ENCODE assay signal across 31 cellular contexts in the genomic region with DNA sequence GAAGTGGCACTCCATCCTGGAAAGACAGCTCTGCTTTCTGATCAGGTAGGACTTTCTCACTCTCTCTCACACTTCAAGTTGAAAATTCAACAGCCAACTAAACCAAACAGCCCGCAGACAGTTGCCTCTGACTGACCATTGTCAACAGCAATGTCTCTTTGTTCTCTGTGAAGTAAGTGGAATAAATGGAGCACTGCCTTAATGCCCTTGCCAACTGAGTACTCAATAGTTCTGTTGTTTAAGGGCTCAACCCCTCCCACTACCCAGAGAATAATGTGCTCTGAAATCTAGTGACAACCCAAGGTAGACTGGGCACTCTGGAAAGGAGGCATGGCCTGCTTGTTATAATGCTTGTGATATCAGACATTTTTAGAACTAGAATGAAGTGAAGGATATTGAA. TPM values are rescaled to one million over a fixed set of nuclear protein-coding genes. Genes with fewer than 3 reads are reported as not detected.
DNase-seq lines count a peak whose midpoint lies in the region; ATAC-seq, FAIRE-seq and TF ChIP-seq lines count a peak whose summit lies in the region.
"Had no signal": no experiment of that assay in that cellular context is flagged by ENCODE, and none has a peak within 500 bp of the region (broad histone marks: within the 10 kb centered on the region; RNA-seq: fewer than 3 reads in every experiment).

No MANE protein-coding gene starts in this region.

- intact Hi-C loops in pancreas (cut with DNase I): no loop called here
- intact Hi-C loops in right lobe of liver (cut with DNase I): no loop called here

- TF ChIP-seq CTCF in pancreas (IDR thresholded peaks at IDR 0.05) (no peak), right lobe of liver (IDR thresholded peaks at IDR 0.05) (no peak)

- H3K27ac ChIP-seq in pancreas (peak overlapping the region in 1 of 4 donors; percentile 15), right lobe of liver (no peak overlapping the region)
- H3K27ac ChIP-seq: BLaER1 treated with 17β-estradiol and CSF1 and Interleukin-3, amounts not matched to agents 10 nM and 100 nM; cardiac muscle cell; esophagus squamous epithelium; gastrocnemius medialis; HL-60 had no signal

- peak in 3 of 4 donors; percentile 38 to 78 (median 77) for ATAC-seq in pancreas
- no peak for ATAC-seq in GM21825 (IDR thresholded peaks at IDR 0.05; ENCODE audit: unreplicated experiment)
- no peak for ATAC-seq in HG02571 (IDR thresholded peaks at IDR 0.05; ENCODE audit: unreplicated experiment)
- ATAC-seq in right lobe of liver: no peak
- ATAC-seq: activated CD4-positive, CD25-positive, alpha-beta regulatory T cell treated with anti-CD3 and anti-CD28 coated beads, Interleukin-2, amount 50 U/mL, for 24 hours; gastrocnemius medialis; natural killer cell; right cardiac atrium had no signal

- DNase-seq in DMS153 (lab: John Stamatoyannopoulos, UW): peak; percentile 9
- DNase-seq in SK-MEL-5 (ENCODE audit: low read depth, low spot score): peak; percentile 77
- peak; percentile 29 to 52 for DNase-seq in frontal cortex (ENCODE audit: low spot score in 2 of 2)
- DNase-seq in pancreas: no peak
- no peak for DNase-seq in GM03348 (ENCODE audit: low spot score)
- DNase-seq in right lobe of liver: no peak
- DNase-seq: activated CD4-positive, alpha-beta memory T cell treated with anti-CD3 and anti-CD28 coated beads for 36 hours; activated CD8-positive, alpha-beta memory T cell treated with anti-CD3 and anti-CD28 coated beads, Interleukin-2, amount 50 U/mL, for 4 hours; activated naive CD4-positive, alpha-beta T cell treated with anti-CD3 and anti-CD28 coated beads, Interleukin-2, amount 10 ng/mL, durations not matched to agents 7 days and 5 days; Caco-2; esophagus squamous epithelium; gastrocnemius medialis; HCEC 1CT; islet precursor cell; Karpas-422; natural killer cell; NCI-H1436; NCI-H526; right cardiac atrium; stimulated activated CD4-positive, alpha-beta T cell treated with anti-CD3 and anti-CD28 coated beads, Interleukin-12 subunit alpha, Interleukin-12 subunit beta, amount 100 ng/mL, for 4 hours; stimulated activated CD4-positive, alpha-beta T cell treated with anti-CD3 and anti-CD28 coated beads, Interleukin-4, amount 100 ng/mL, for 1 hour; T-helper 1 cell had no signal

- H3K36me3 ChIP-seq in pancreas (no peaks in the 10 kb centered on the region), right lobe of liver (no peaks in the 10 kb centered on the region)
- H3K36me3 ChIP-seq: BLaER1 treated with 17β-estradiol and CSF1 and Interleukin-3, amounts not matched to agents 10 nM and 100 nM; cardiac muscle cell; esophagus squamous epithelium; gastrocnemius medialis had no signal

- in situ Hi-C loops in SK-MEL-5 (cut with HindIII; ENCODE audit: low pct_unique_long_range_greater_than_20kb, low sequenced_read_pairs): no loop called here

- no peak for TF ChIP-seq POLR2A in right lobe of liver (IDR thresholded peaks at IDR 0.05)

- WGBS in pancreas, 2 donors: 32 to 44% methylated on average over 1 of the region's 1 CpG
- 71% methylated on average over 1 of the region's 1 CpG for WGBS in right lobe of liver (ENCODE audit: insufficient coverage, low coverage, low lambda C conversion rate, missing lambda C conversion rate)

- H3K27me3 ChIP-seq in pancreas (no peaks in the 10 kb centered on the region), right lobe of liver (no peaks in the 10 kb centered on the region)
- H3K27me3 ChIP-seq: BLaER1 treated with 17β-estradiol and CSF1 and Interleukin-3, amounts not matched to agents 10 nM and 100 nM; cardiac muscle cell; esophagus squamous epithelium; gastrocnemius medialis had no signal

- FAIRE-seq in frontal cortex (lab: Jason Lieb, UNC) (peak; percentile 84), pancreas (lab: Jason Lieb, UNC) (no peak)
- FAIRE-seq: endometrium, RCC 7860, TTC549 had no signal

- H3K4me1 ChIP-seq in pancreas (no peaks in the 10 kb centered on the region), right lobe of liver (no peaks in the 10 kb centered on the region)
- H3K4me1 ChIP-seq: Caco-2, gastrocnemius medialis had no signal

- H3K9me3 ChIP-seq in pancreas (no peaks in the 10 kb centered on the region), right lobe of liver (no peaks in the 10 kb centered on the region)
- H3K9me3 ChIP-seq: Caco-2, esophagus squamous epithelium, gastrocnemius medialis had no signal

- H3K4me3 ChIP-seq in pancreas: no peak overlapping the region
- no peak overlapping the region for H3K4me3 ChIP-seq in right lobe of liver
- H3K4me3 ChIP-seq: BLaER1 treated with 17β-estradiol and CSF1 and Interleukin-3, amounts not matched to agents 10 nM and 100 nM; cardiac muscle cell; esophagus squamous epithelium; gastrocnemius medialis had no signal

RNA-seq across cellular contexts. Expression of a gene that starts 16.8 kb away (rescaled TPM):
- total RNA-seq in SK-MEL-5 (2014; rRNA removed; shearing (Covaris generic)): 70.4 and 77.7 TPM in 2 replicates
- polyA plus RNA-seq in SK-MEL-5 (2015; cell fraction: cytosol; rRNA removed): 33.1 and 40.5 TPM in 2 replicates
- polyA plus RNA-seq in SK-MEL-5 (2015; cell fraction: nucleus; rRNA removed): 148 and 202 TPM in 2 replicates
- total RNA-seq in frontal cortex (170 TPM), pancreas (10 to 100 TPM; 35.9 to 73.3 (median 53.5) TPM), right lobe of liver (10 to 100 TPM; 30.5 to 57.2 (median 40.6) TPM)
- polyA plus RNA-seq in pancreas: 10 to 100 TPM; 14.5 to 25.7 TPM

RNA-seq across cellular contexts. Expression of a gene that starts 56.4 kb away (rescaled TPM):
- 2.7 and 5.4 TPM in 2 replicates for total RNA-seq in SK-MEL-5 (2014; rRNA removed; shearing (Covaris generic))
- polyA plus RNA-seq in SK-MEL-5 (2015; cell fraction: cytosol; rRNA removed): 8.9 and 14.2 TPM in 2 replicates
- 10.3 and 17.8 TPM in 2 replicates for polyA plus RNA-seq in SK-MEL-5 (2015; cell fraction: nucleus; rRNA removed)
- 0.41 TPM for total RNA-seq in frontal cortex
- total RNA-seq in pancreas: under 1 TPM in 5 of 6 donors, not detected in 1; 0.08 to 0.61 (median 0.34) TPM
- polyA plus RNA-seq in pancreas: under 1 TPM; 0.26 to 0.49 TPM
- total RNA-seq in right lobe of liver: under 1 TPM in 4 of 6 experiments, not detected in 2; 0.12 to 0.68 (median 0.45) TPM

Comparison
In these comparisons a context has a peak if more than half of its experiments do, and no peak if none do; other contexts are left out.
1. DNase-seq: peak in DMS153 (single experiment), SK-MEL-5 (single experiment) and frontal cortex (2 of 2); none in pancreas (0 of 6), GM03348 (single experiment) and right lobe of liver (0 of 3).
2. ATAC-seq: peak in pancreas (3 of 4); none in GM21825 (single experiment), HG02571 (single experiment) and right lobe of liver (0 of 4).